Comparison of ENCODE assay signal across 8 cellular contexts in genomic region chr2:113891265-113891959, GRCh38. TPM values are rescaled to one million over a fixed set of nuclear protein-coding genes. Genes with fewer than 3 reads are reported as not detected.
DNase-seq lines count a peak whose midpoint lies in the region; ATAC-seq, FAIRE-seq and TF ChIP-seq lines count a peak whose summit lies in the region.

No MANE protein-coding gene starts in this region.

- H3K4me3 Mint-ChIP-seq in activated T-cell treated with anti-CD3 and anti-CD28 coated beads, Interleukin-2, amount 50 U/mL, for 72 hours: peak overlapping the region; percentile 99 to 100
- H3K4me3 Mint-ChIP-seq in astrocyte (ENCODE audit: unreplicated experiment): peak overlapping the region; percentile 92

- H3K9me3 ChIP-seq in astrocyte (ENCODE audit: insufficient read depth, low read depth, low read length) (no peaks in the 10 kb centered on the region), liver (ENCODE audit: control insufficient read depth in 4 of 4, low read length in 3 of 4) (no peaks in the 10 kb centered on the region), tibial nerve (no peaks in the 10 kb centered on the region)

- 5% methylated on average over 5 of the region's 5 CpGs for WGBS in liver
- whole genome bisulfite sequencing in tibial nerve, 2 donors: 5 to 6% methylated on average over 5 of the region's 5 CpGs

- ATAC-seq in activated T-cell treated with anti-CD3 and anti-CD28 coated beads, Interleukin-2, amount 50 U/mL, for 72 hours (replicated peaks in 1 of 2): no peak

- H3K27ac Mint-ChIP-seq in activated T-cell treated with anti-CD3 and anti-CD28 coated beads, Interleukin-2, amount 50 U/mL, for 72 hours: peak overlapping the region; percentile 100
- peak overlapping the region; percentile 88 for H3K27ac Mint-ChIP-seq in astrocyte (ENCODE audit: unreplicated experiment)

- no peaks in the 10 kb centered on the region for H3K27me3 Mint-ChIP-seq in activated T-cell treated with anti-CD3 and anti-CD28 coated beads, Interleukin-2, amount 50 U/mL, for 72 hours (ENCODE audit: low read depth)
- H3K27me3 Mint-ChIP-seq in astrocyte (ENCODE audit: low read depth, unreplicated experiment): no peaks in the 10 kb centered on the region

- no peak for DNase-seq in activated T-cell treated with anti-CD3 and anti-CD28 coated beads, Interleukin-2, amount 50 U/mL, for 72 hours
- DNase-seq in activated T-cell treated with anti-CD3 and anti-CD28 coated beads, Interleukin-2, amount 50 U/mL, for 48 hours: no peak
- DNase-seq in astrocyte (ENCODE audit: low read depth) (no peak), tibial nerve (ENCODE audit: low spot score in 2 of 2) (no peak), NCI-H345 treated with DMSO at 0.1 percent for 48 hours (lab: John Stamatoyannopoulos, UW; ENCODE audit: unreplicated experiment) (no peak), ecto neural progenitor cell (ENCODE audit: low spot score) (no peak)
- no peak for DNase-seq in effector CD4-positive, alpha-beta T cell

- H3K4me2 ChIP-seq in astrocyte (ENCODE audit: low read length): peak overlapping the region; percentile 86

- no peaks in the 10 kb centered on the region for H3K36me3 ChIP-seq in astrocyte (ENCODE audit: insufficient read depth, low read length)
- no peaks in the 10 kb centered on the region for H3K36me3 ChIP-seq in liver (ENCODE audit: control insufficient read depth in 4 of 4, insufficient read depth in 3 of 4, low read depth in 1 of 4, low read length in 3 of 4)
- H3K36me3 ChIP-seq in tibial nerve: no peaks in the 10 kb centered on the region

- H3K4me3 ChIP-seq in astrocyte (ENCODE audit: insufficient read depth, low read depth, low read length) (peak overlapping the region; percentile 91), liver (ENCODE audit: low read depth in 1 of 3, low read length in 3 of 3) (peak overlapping the region; percentile 84 to 98 (median 87)), tibial nerve (peak overlapping the region; percentile 81 to 97 (median 90))

- no peak for FAIRE-seq in astrocyte (lab: Jason Lieb, UNC)

- H3K36me3 Mint-ChIP-seq in activated T-cell treated with anti-CD3 and anti-CD28 coated beads, Interleukin-2, amount 50 U/mL, for 72 hours (ENCODE audit: insufficient read depth in 2 of 2): peaks cover 23 to 50% of the 10 kb centered on the region in 2 donors
- H3K36me3 Mint-ChIP-seq in astrocyte (ENCODE audit: low read depth, unreplicated experiment): peaks cover 6% of the 10 kb centered on the region

- no peak for TF ChIP-seq POLR2A in tibial nerve (IDR thresholded peaks at IDR 0.05)

- no peaks in the 10 kb centered on the region for H3K9me3 Mint-ChIP-seq in activated T-cell treated with anti-CD3 and anti-CD28 coated beads, Interleukin-2, amount 50 U/mL, for 72 hours
- H3K9me3 Mint-ChIP-seq in astrocyte (ENCODE audit: unreplicated experiment): no peaks in the 10 kb centered on the region

- no peak for TF ChIP-seq EP300 in tibial nerve (IDR thresholded peaks at IDR 0.05)

- H3K4me1 Mint-ChIP-seq in activated T-cell treated with anti-CD3 and anti-CD28 coated beads, Interleukin-2, amount 50 U/mL, for 72 hours (ENCODE audit: low read depth): peaks cover 80% of the 10 kb centered on the region
- H3K4me1 Mint-ChIP-seq in astrocyte (ENCODE audit: low read depth, unreplicated experiment): peaks cover 55% of the 10 kb centered on the region

- peaks cover 83% of the 10 kb centered on the region for H3K79me2 ChIP-seq in astrocyte (ENCODE audit: insufficient read depth, low read length)

- peaks cover 51% of the 10 kb centered on the region for H3K4me1 ChIP-seq in astrocyte (ENCODE audit: insufficient read depth, low read length)
- peaks cover 13 to 50% (median 43%) of the 10 kb centered on the region in 4 donors for H3K4me1 ChIP-seq in liver (ENCODE audit: control insufficient read depth in 4 of 4, insufficient read depth in 4 of 4, low read length in 3 of 4)
- peaks cover 0 to 77% (median 38%) of the 10 kb centered on the region in 4 donors for H3K4me1 ChIP-seq in tibial nerve

- peaks cover 46% of the 10 kb centered on the region for H4K20me1 ChIP-seq in astrocyte (ENCODE audit: insufficient read depth, low read length)

- TF ChIP-seq RAD21 in liver (IDR thresholded peaks at IDR 0.05): no peak

- H3K27me3 ChIP-seq in astrocyte (ENCODE audit: insufficient read depth, low read length) (no peaks in the 10 kb centered on the region), liver (ENCODE audit: control insufficient read depth in 4 of 4, insufficient read depth in 4 of 4, low read length in 3 of 4) (no peaks in the 10 kb centered on the region), tibial nerve (no peaks in the 10 kb centered on the region)

- H3K9ac ChIP-seq in astrocyte (ENCODE audit: low read length) (peak overlapping the region; percentile 94), liver (ENCODE audit: low read depth in 1 of 2, low read length in 2 of 2) (peak overlapping the region; percentile 95 to 98)

- H2AFZ ChIP-seq in astrocyte (ENCODE audit: low read depth, low read length): no peak overlapping the region

- no peak for TF ChIP-seq CTCF in astrocyte (IDR thresholded peaks at IDR 0.05; ENCODE audit: insufficient read depth, low read depth, low read length)
- no peak for TF ChIP-seq CTCF in liver (IDR thresholded peaks at IDR 0.05; ENCODE audit: low read depth, low read length, missing input control)
- no peak for TF ChIP-seq CTCF in tibial nerve (IDR thresholded peaks at IDR 0.05)

- H3K27ac ChIP-seq in astrocyte (ENCODE audit: low read depth, low read length) (peak overlapping the region; percentile 85), liver (ENCODE audit: low read depth in 1 of 2, low read length in 2 of 2) (peak overlapping the region; percentile 95 to 98), tibial nerve (peak overlapping the region; percentile 92 to 99 (median 96))

TF ChIP-seq in liver, 16 proteins besides CTCF, POLR2A, EP300 and RAD21:
- TF ChIP-seq, protein P1, sequence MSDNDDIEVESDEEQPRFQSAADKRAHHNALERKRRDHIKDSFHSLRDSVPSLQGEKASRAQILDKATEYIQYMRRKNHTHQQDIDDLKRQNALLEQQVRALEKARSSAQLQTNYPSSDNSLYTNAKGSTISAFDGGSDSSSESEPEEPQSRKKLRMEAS (IDR thresholded peaks at IDR 0.05): no peak
TF ChIP-seq in liver: peak in this region for 0.

RNA-seq across cellular contexts. Expression of gene ACTR3, which starts 1.5 kb away (rescaled TPM):
- total RNA-seq in activated T-cell treated with anti-CD3 and anti-CD28 coated beads, Interleukin-2, amount 50 U/mL, for 72 hours: 100 to 1,000 TPM; 490 to 497 TPM
- total RNA-seq in astrocyte: 488 and 495 TPM in 2 replicates
- 10 to 100 TPM; 63.6 to 99.6 TPM for total RNA-seq in liver
- 10 to 100 TPM; 34.4 to 39.9 TPM for polyA plus RNA-seq in liver
- 100 to 1,000 TPM in 1 of 4 donors, 10 to 100 TPM in 3; 73.0 to 106 (median 89.7) TPM for total RNA-seq in tibial nerve
